Comparison of ENCODE assay signal across 1 cellular context in genomic region chr10:6231730-6232129, GRCh38.
TF ChIP-seq lines count a peak whose summit lies in the region.

No MANE protein-coding gene starts in this region.

TF ChIP-seq in GM12878, 131 proteins besides CTCF, POLR2A, EP300 and RAD21:
- TF ChIP-seq POLR2AphosphoS5 (IDR thresholded peaks at IDR 0.05; ENCODE audit: low read length) = 0 out of 2 replicates have a peak, but pooled peaks have one; percentile 3
- no peak for TF ChIP-seq ZBTB4 (CRISPR knock-in tag; IDR thresholded peaks at IDR 0.05)
